ENCODE assay signal across 8 cellular contexts in the genomic region with DNA sequence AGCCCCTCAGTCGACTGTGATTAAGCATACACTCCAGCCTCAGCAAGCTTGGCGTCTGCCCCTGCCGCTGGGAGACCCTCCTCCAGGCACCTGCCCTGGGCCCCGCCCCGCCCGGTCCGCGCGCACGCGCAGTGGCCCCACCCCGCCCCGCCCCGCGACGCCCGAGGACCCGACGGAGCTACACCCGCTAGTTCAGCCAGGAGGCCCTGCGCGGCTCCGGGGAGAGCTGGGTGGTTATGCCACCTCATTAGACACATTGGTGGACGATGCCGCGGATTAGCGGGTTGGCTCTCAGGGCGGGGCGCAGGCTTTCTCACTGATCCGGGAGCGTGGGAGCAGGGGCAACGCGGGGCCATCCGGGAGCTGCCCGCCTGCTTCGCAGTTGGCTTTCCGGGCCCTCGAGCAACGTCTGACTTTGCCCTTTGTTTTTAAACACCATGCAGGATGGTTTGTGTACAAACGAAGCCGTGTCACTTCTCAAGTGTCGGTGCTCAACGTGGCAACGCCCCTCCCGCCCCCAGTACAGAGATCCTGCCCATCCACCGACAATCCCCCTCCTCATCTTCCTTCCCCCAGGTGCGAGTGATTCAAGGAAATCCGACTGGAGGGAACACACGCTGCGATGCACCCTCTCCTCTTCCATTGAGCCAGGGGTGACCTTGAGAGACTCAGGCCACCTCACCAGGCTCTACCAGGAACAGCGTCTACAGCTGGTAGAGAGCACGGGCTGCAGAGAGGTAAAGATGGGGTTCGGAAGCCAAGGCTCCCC.
A peak's percentile ranks its signal among the peaks of the same experiment; 100 is the strongest.
DNase-seq lines count a peak whose midpoint lies in the region; ATAC-seq lines count a peak whose summit lies in the region.

No MANE protein-coding gene starts in this region.

- ATAC-seq in Right ventricle myocardium inferior = peak; percentile 78

- intact Hi-C loops in Right ventricle myocardium inferior (cut with DNase I) = no loop called here
- intact Hi-C loops in cardiac septum (cut with DNase I) = no loop called here

- DNase-seq in Right ventricle myocardium inferior (ENCODE audit: missing footprints) = peak; percentile 78
- no peak for DNase-seq in cardiac septum (ENCODE audit: low spot score)
- peak; percentile 34 for DNase-seq in NCI-H2196 (lab: John Stamatoyannopoulos, UW; ENCODE audit: unreplicated experiment)
- DNase-seq in activated CD8-positive, alpha-beta memory T cell treated with anti-CD3 and anti-CD28 coated beads for 48 hours (ENCODE audit: low read depth in 2 of 3, low spot score in 2 of 3) = peak; percentile 35 to 61 (median 50)
- peak; percentile 76 for DNase-seq in effector CD8-positive, alpha-beta T cell (lab: John Stamatoyannopoulos, UW)
- peak; percentile 11 for DNase-seq in midbrain (lab: John Stamatoyannopoulos, UW)
- peak; percentile 34 to 41 for DNase-seq in stimulated activated CD8-positive, alpha-beta memory T cell treated with anti-CD3 and anti-CD28 coated beads, Interleukin-15, amount 100 ng/mL, for 4 hours (ENCODE audit: low read depth in 2 of 2)
- no peak for DNase-seq in NCI-H2107 (lab: John Stamatoyannopoulos, UW)

Comparison
In these comparisons a context has a peak if more than half of its experiments do, and no peak if none do; other contexts are left out.
1. DNase-seq: peak in Right ventricle myocardium inferior (single experiment), NCI-H2196 (single experiment), activated CD8-positive, alpha-beta memory T cell treated with anti-CD3 and anti-CD28 coated beads for 48 hours (3 of 3), effector CD8-positive, alpha-beta T cell (single experiment), midbrain (single experiment) and stimulated activated CD8-positive, alpha-beta memory T cell treated with anti-CD3 and anti-CD28 coated beads, Interleukin-15, amount 100 ng/mL, for 4 hours (2 of 2); none in cardiac septum (single experiment) and NCI-H2107 (single experiment).